Comparison of ENCODE assay signal across 8 cellular contexts in the genomic region with DNA sequence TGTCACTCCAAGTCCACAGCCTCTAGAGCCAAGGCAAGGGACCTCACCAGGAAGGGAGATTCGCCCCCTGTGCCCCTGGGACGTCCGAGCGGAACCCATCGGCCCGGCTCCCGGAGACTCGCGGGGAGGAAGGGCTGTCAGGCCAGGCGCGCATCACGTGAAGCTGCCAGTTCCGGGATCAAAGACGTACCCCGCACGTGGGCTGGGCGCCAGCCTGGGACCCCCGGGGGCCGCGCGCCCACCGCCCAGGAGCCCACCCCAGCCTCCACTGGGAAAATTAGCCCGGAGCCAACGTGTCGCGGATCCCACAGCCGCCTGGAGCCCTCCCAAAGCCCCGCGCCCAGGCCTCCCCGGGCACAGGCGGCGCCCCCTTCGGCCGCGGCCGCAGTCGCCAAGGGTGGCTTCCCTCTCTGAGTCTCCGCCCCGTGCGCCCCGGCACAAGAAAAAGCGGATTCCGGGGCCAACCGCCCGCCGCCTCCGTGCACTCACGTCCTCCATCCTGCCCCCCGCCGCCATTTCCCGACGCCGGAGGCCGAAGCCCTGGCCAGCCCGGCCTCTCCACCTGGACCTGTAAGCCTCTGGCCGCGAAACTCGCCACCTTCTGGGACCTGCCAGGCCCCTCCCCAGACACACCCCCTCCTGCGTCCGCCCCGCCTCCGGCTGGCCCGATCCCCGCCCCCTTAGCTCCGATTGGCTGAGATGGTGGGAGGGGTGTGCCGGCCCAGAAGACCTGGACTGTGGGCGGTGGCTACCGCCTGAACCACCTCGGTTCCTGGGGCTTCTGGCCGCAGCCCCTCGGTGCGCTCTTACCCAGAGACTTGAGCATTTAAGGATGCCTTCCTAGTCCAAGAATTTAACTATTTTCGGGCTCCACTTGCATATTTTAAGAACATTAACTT. TPM values are rescaled to one million over a fixed set of nuclear protein-coding genes. Genes with fewer than 3 reads are reported as not detected.
DNase-seq lines count a peak whose midpoint lies in the region; ATAC-seq, FAIRE-seq and TF ChIP-seq lines count a peak whose summit lies in the region.

A gene (minus strand): TSS at position 603 of the 899 bp plus-strand sequence. CDS start 87 bp downstream, at position 516.

- no peaks in the 10 kb centered on the region for H3K4me1 ChIP-seq in kidney (ENCODE audit: control insufficient read depth in 1 of 2, insufficient read depth in 1 of 2, low read depth in 1 of 2, low read length in 2 of 2)

- FAIRE-seq in kidney (lab: Jason Lieb, UNC) = peak; percentile 62

- DNase-seq in AG10803 (ENCODE audit: low read depth) (peak; percentile 83), NCI-H345 (lab: John Stamatoyannopoulos, UW) (peak; percentile 88), cerebellum (ENCODE audit: low spot score) (peak; percentile 98), kidney (peak; percentile 98)
- DNase-seq in activated CD4-positive, alpha-beta T cell treated with anti-CD3 and anti-CD28 coated beads for 1 hour = peak; percentile 84
- DNase-seq in stimulated activated CD4-positive, alpha-beta T cell treated with anti-CD3 and anti-CD28 coated beads, Interleukin-15, amount 100 ng/mL, for 24 hours = peak; percentile 92

- ATAC-seq in GM19023 (IDR thresholded peaks at IDR 0.05; ENCODE audit: unreplicated experiment) (peak; percentile 96), HG03280 (IDR thresholded peaks at IDR 0.05; ENCODE audit: unreplicated experiment) (peak; percentile 97)

- intact Hi-C loops in kidney (cut with DNase I) = no loop called here

- no peak for TF ChIP-seq CTCF in AG10803 (conservative IDR thresholded peaks at IDR 0.05; ENCODE audit: low read length)
- peak; percentile 5 for TF ChIP-seq CTCF in kidney (IDR thresholded peaks at IDR 0.05; ENCODE audit: borderline replicate concordance, extremely low read depth, insufficient read depth)

- peak within 1 kb of the TSS; percentile 92 for H3K27ac ChIP-seq in kidney (ENCODE audit: low read depth in 2 of 2, low read length in 2 of 2)

- peak within 1 kb of the TSS; percentile 81 for H3K4me3 ChIP-seq in AG10803 (ENCODE audit: low read length)
- H3K4me3 ChIP-seq in kidney (ENCODE audit: low read length in 2 of 2) = peak within 1 kb of the TSS; percentile 81 to 82

- H3K9ac ChIP-seq in kidney (ENCODE audit: low read length in 2 of 2) = peak within 1 kb of the TSS; percentile 71 to 87

- no peaks in the 10 kb centered on the region for H3K36me3 ChIP-seq in kidney (ENCODE audit: control insufficient read depth in 1 of 2, insufficient read depth in 2 of 2, low read length in 2 of 2)

- no peaks in the 10 kb centered on the region for H3K9me3 ChIP-seq in kidney (ENCODE audit: control insufficient read depth in 1 of 2, low read length in 2 of 2)

RNA-seq across cellular contexts. Expression of the gene that starts here (rescaled TPM):
- 6.8 TPM for total RNA-seq in cerebellum
- 19.6 TPM for total RNA-seq in kidney
- 14.9 TPM for polyA plus RNA-seq in kidney (ENCODE audit: insufficient read depth, low read depth, low replicate concordance)

Comparison
In these comparisons a context has a peak if more than half of its experiments do, and no peak if none do; other contexts are left out.
1. Peak in every context shown above with its lines: DNase-seq, ATAC-seq, H3K4me3 ChIP-seq and H3K27ac ChIP-seq.